ENCODE assay signal across 9 cellular contexts in genomic region chr12:93387780-93388179, GRCh38. TPM values are rescaled to one million over a fixed set of nuclear protein-coding genes. Genes with fewer than 3 reads are reported as not detected.
DNase-seq lines count a peak whose midpoint lies in the region; ATAC-seq, FAIRE-seq and TF ChIP-seq lines count a peak whose summit lies in the region.
"Had no signal": no experiment of that assay in that cellular context is flagged by ENCODE, and none has a peak within 500 bp of the region (broad histone marks: within the 10 kb centered on the region; RNA-seq: fewer than 3 reads in every experiment).

No MANE protein-coding gene starts in this region.

- no peak overlapping the region for H3K27ac ChIP-seq in spleen

- no peaks in the 10 kb centered on the region for H3K9me3 Mint-ChIP-seq in CD14-positive monocyte

- no peaks in the 10 kb centered on the region for H3K9me3 ChIP-seq in spleen

- 72 to 81% (median 76%) methylated on average over 2 of the region's 2 CpGs for WGBS in spleen, 5 donors

- intact Hi-C loops in spleen (cut with DNase I; ENCODE audit: low total_unique reads) (loop anchor here (10.0 kb wide), 1 partner anchor 293 kb away; no protein-coding TSS in a partner anchor), CD14-positive monocyte (cut with micrococcal nuclease) (loop anchor here in 1 of 2 donors (10.0 kb wide), 1 partner anchor 293 kb away; no protein-coding TSS in a partner anchor)

- peaks cover 0 to 2% (median 0%) of the 10 kb centered on the region in 3 donors for H3K27me3 Mint-ChIP-seq in CD14-positive monocyte (ENCODE audit: low read depth in 3 of 3)

- H3K36me3 ChIP-seq in bronchial epithelial cell (ENCODE audit: control insufficient read depth, insufficient read depth, low read length) (peaks cover 2% of the 10 kb centered on the region), spleen (peaks cover 0 to 23% (median 0%) of the 10 kb centered on the region in 6 donors)

- H3K4me1 ChIP-seq in spleen = peaks cover 0 to 91% (median 49%) of the 10 kb centered on the region in 6 donors

- H3K4me3 ChIP-seq in bronchial epithelial cell (ENCODE audit: low read depth, low read length) (no peak overlapping the region), spleen (no peak overlapping the region)

- peak overlapping the region in 2 of 7 donors; percentile 6 to 67 for H3K27ac Mint-ChIP-seq in CD14-positive monocyte

- ATAC-seq in GM18511 (IDR thresholded peaks at IDR 0.05; ENCODE audit: unreplicated experiment) (peak; percentile 63), HG03565 (IDR thresholded peaks at IDR 0.05; ENCODE audit: unreplicated experiment) (peak; percentile 41), GM21737 (IDR thresholded peaks at IDR 0.05; ENCODE audit: unreplicated experiment) (no peak)

- TF ChIP-seq POLR2A in spleen (IDR thresholded peaks at IDR 0.05) = no peak

- H3K4me3 Mint-ChIP-seq in CD14-positive monocyte = no peak overlapping the region

- TF ChIP-seq CTCF in bronchial epithelial cell (IDR thresholded peaks at IDR 0.05; ENCODE audit: insufficient read depth, low read length, severe bottlenecking) = no peak
- no peak for TF ChIP-seq CTCF in spleen (IDR thresholded peaks at IDR 0.05 in 8 of 11, conservative IDR thresholded peaks at IDR 0.05 in 3 of 11)
- no peak for TF ChIP-seq CTCF in CD14-positive monocyte (IDR thresholded peaks at IDR 0.05)

- FAIRE-seq in bronchial epithelial cell (lab: Jason Lieb, UNC) = no peak

- H3K4me1 Mint-ChIP-seq in CD14-positive monocyte = peaks cover 33% of the 10 kb centered on the region

- peak; percentile 67 for DNase-seq in bronchial epithelial cell (ENCODE audit: low read depth)
- DNase-seq in stimulated activated CD4-positive, alpha-beta T cell treated with anti-CD3 and anti-CD28 coated beads, Interleukin-1b, Interleukin-23, amount 100 ng/mL, for 48 hours = peak; percentile 83
- DNase-seq in spleen = no peak
- DNase-seq in iPS-NIHi11 (ENCODE audit: low spot score) = no peak
- DNase-seq in CD14-positive monocyte (ENCODE audit: low spot score) = no peak
- DNase-seq: H7 had no signal

- peaks cover 14 to 30% of the 10 kb centered on the region in 2 donors for H3K36me3 Mint-ChIP-seq in CD14-positive monocyte

- H3K27me3 ChIP-seq in bronchial epithelial cell (ENCODE audit: control insufficient read depth, insufficient read depth, low read length) (no peaks in the 10 kb centered on the region), spleen (replicated peaks in 1 of 7) (no peaks in the 10 kb centered on the region)

RNA-seq across cellular contexts. Expression of gene NUDT4, which starts 10.1 kb away (rescaled TPM):
- total RNA-seq in bronchial epithelial cell (34.2 and 49.4 TPM in 2 replicates), spleen (10 to 100 TPM; 36.8 to 59.3 (median 43.9) TPM)
- polyA plus RNA-seq in spleen (10 to 100 TPM; 14.9 to 27.5 (median 22.2) TPM), CD14-positive monocyte (10 to 100 TPM; 35.6 to 43.8 TPM)

RNA-seq across cellular contexts. Expression of gene UBE2N, which starts 54.0 kb away (rescaled TPM):
- total RNA-seq in bronchial epithelial cell (22.9 and 73.1 TPM in 2 replicates), spleen (10 to 100 TPM; 33.5 to 84.4 (median 60.1) TPM)
- polyA plus RNA-seq in spleen (10 to 100 TPM; 57.1 to 81.8 (median 80.9) TPM), CD14-positive monocyte (100 to 1,000 TPM; 108 to 119 TPM)

Comparison
In these comparisons a context has a peak if more than half of its experiments do, and no peak if none do; other contexts are left out.
1. DNase-seq: peak in bronchial epithelial cell (single experiment) and stimulated activated CD4-positive, alpha-beta T cell treated with anti-CD3 and anti-CD28 coated beads, Interleukin-1b, Interleukin-23, amount 100 ng/mL, for 48 hours (single experiment); none in spleen (single experiment), iPS-NIHi11 (single experiment) and CD14-positive monocyte (single experiment).